ENCODE assay signal across 21 cellular contexts in the genomic region with DNA sequence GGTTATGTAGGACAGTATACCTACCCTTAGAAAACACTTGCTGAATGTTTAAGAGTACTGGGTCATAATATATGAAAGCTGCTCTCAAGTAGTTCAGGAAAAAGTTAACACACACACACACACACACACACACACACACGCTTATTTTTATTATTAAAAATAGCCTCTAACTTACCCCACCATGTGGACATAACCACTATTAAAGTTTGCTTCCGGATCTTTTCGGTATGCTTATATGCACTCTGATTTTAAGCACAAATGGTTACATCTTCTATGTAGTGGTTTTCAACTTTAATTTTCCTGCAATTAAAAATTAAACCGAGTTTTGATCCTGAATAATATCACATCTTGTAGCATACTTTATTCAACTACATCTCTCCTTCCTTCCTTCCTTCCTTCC.
"Had no signal": no experiment of that assay in that cellular context is flagged by ENCODE, and none has a peak within 500 bp of the region (broad histone marks: within the 10 kb centered on the region; RNA-seq: fewer than 3 reads in every experiment).

No MANE protein-coding gene starts in this region.

- H3K36me3 Mint-ChIP-seq: activated naive CD8-positive, alpha-beta T cell treated with anti-CD3 and anti-CD28 coated beads, Interleukin-2, amount 10 ng/mL, durations not matched to agents 7 days and 5 days; natural killer cell treated with Interleukin-12 subunit alpha and Interleukin-12 subunit beta and Interleukin-15 and Interleukin-18, amount 100 ng/mL, for 72 hours had no signal

- H3K27me3 Mint-ChIP-seq: activated CD4-positive, alpha-beta T cell treated with anti-CD3 and anti-CD28 coated beads, Interleukin-2, amount 10 ng/mL, durations not matched to agents 24 days and 14 days; activated naive CD8-positive, alpha-beta T cell treated with anti-CD3 and anti-CD28 coated beads, Interleukin-2, amount 10 ng/mL, durations not matched to agents 7 days and 5 days; natural killer cell treated with Interleukin-12 subunit alpha and Interleukin-12 subunit beta and Interleukin-15 and Interleukin-18, amount 100 ng/mL, for 72 hours had no signal

- H3K9me3 ChIP-seq: esophagus muscularis mucosa, prostate gland, transverse colon had no signal

- H3K27ac Mint-ChIP-seq: activated CD4-positive, alpha-beta T cell treated with anti-CD3 and anti-CD28 coated beads, Interleukin-2, amount 10 ng/mL, durations not matched to agents 24 days and 14 days; activated CD8-positive, alpha-beta T cell treated with anti-CD3 and anti-CD28 coated beads, Interleukin-2, amount 10 ng/mL, durations not matched to agents 7 days and 5 days; activated naive CD8-positive, alpha-beta T cell treated with anti-CD3 and anti-CD28 coated beads, Interleukin-2, amount 10 ng/mL, durations not matched to agents 7 days and 5 days; natural killer cell treated with Interleukin-12 subunit alpha and Interleukin-12 subunit beta and Interleukin-15 and Interleukin-18, amount 100 ng/mL, for 72 hours; T-helper 2 cell treated with Interferon-gamma antibody and Interleukin-4, amounts not matched to agents 5 μg/mL and 100 μg/mL, for 36 hours had no signal

- H3K9me3 Mint-ChIP-seq: activated CD4-positive, alpha-beta T cell treated with anti-CD3 and anti-CD28 coated beads, Interleukin-2, amount 10 ng/mL, durations not matched to agents 24 days and 14 days; activated naive CD8-positive, alpha-beta T cell treated with anti-CD3 and anti-CD28 coated beads, Interleukin-2, amount 10 ng/mL, durations not matched to agents 7 days and 5 days; natural killer cell treated with Interleukin-12 subunit alpha and Interleukin-12 subunit beta and Interleukin-15 and Interleukin-18, amount 100 ng/mL, for 72 hours; T-helper 2 cell treated with Interferon-gamma antibody and Interleukin-4, amounts not matched to agents 5 μg/mL and 100 μg/mL, for 36 hours had no signal

- H3K4me3 Mint-ChIP-seq: activated CD4-positive, alpha-beta T cell treated with anti-CD3 and anti-CD28 coated beads, Interleukin-2, amount 10 ng/mL, durations not matched to agents 24 days and 14 days; activated CD8-positive, alpha-beta T cell treated with anti-CD3 and anti-CD28 coated beads, Interleukin-2, amount 10 ng/mL, durations not matched to agents 7 days and 5 days; activated naive CD8-positive, alpha-beta T cell treated with anti-CD3 and anti-CD28 coated beads, Interleukin-2, amount 10 ng/mL, durations not matched to agents 7 days and 5 days; natural killer cell treated with Interleukin-12 subunit alpha and Interleukin-12 subunit beta and Interleukin-15 and Interleukin-18, amount 100 ng/mL, for 72 hours; T-helper 2 cell treated with Interferon-gamma antibody and Interleukin-4, amounts not matched to agents 5 μg/mL and 100 μg/mL, for 36 hours had no signal

- H3K27ac ChIP-seq: brain microvascular endothelial cell, esophagus muscularis mucosa, prostate gland, skin epidermis, transverse colon had no signal

- DNase-seq: activated CD4-positive, alpha-beta T cell treated with anti-CD3 and anti-CD28 coated beads, Interleukin-2, amount 10 ng/mL, durations not matched to agents 24 days and 14 days; activated CD4-positive, CD25-positive, alpha-beta regulatory T cell; activated CD8-positive, alpha-beta memory T cell treated with anti-CD3 and anti-CD28 coated beads, Interleukin-2, amount 50 U/mL, for 4 hours; activated CD8-positive, alpha-beta T cell treated with anti-CD3 and anti-CD28 coated beads, Interleukin-2, amount 10 ng/mL, durations not matched to agents 7 days and 5 days; activated naive CD8-positive, alpha-beta T cell treated with anti-CD3 and anti-CD28 coated beads, Interleukin-2, amount 10 ng/mL, durations not matched to agents 7 days and 5 days; activated T-cell treated with anti-CD3 and anti-CD28 coated beads, Interleukin-2, amount 50 U/mL, for 48 hours; anterior cingulate cortex; brain microvascular endothelial cell; cerebellar nuclear complex; hippocampal formation; mesenchymal stem cell; right cardiac atrium; stimulated activated CD4-positive, alpha-beta T cell treated with anti-CD3 and anti-CD28 coated beads, Interleukin-15, amount 100 ng/mL, for 24 hours; stimulated activated CD4-positive, alpha-beta T cell treated with anti-CD3 and anti-CD28 coated beads, Interleukin-4, amount 100 ng/mL, for 1 hour; stimulated activated naive CD4-positive, alpha-beta T cell; transverse colon had no signal

- H3K36me3 ChIP-seq: brain microvascular endothelial cell, esophagus muscularis mucosa, prostate gland, transverse colon had no signal

- H3K4me3 ChIP-seq: esophagus muscularis mucosa, prostate gland, skin epidermis, transverse colon had no signal

- H3K27me3 ChIP-seq: brain microvascular endothelial cell, esophagus muscularis mucosa, transverse colon had no signal
